In genomic region chr1:22576148-22576544, GRCh38 we compare ENCODE assay signal across 36 cellular contexts. TPM values are rescaled to one million over a fixed set of nuclear protein-coding genes. Genes with fewer than 3 reads are reported as not detected.
"Had no signal": no experiment of that assay in that cellular context is flagged by ENCODE, and none has a peak within 500 bp of the region (broad histone marks: within the 10 kb centered on the region; RNA-seq: fewer than 3 reads in every experiment).

No MANE protein-coding gene starts in this region.

- H3K27ac ChIP-seq: KMS-11 had no signal

- H3K4me3 ChIP-seq: MG63 had no signal

- H3K9me3 ChIP-seq: MG63 had no signal

- H3K36me3 ChIP-seq: MG63 had no signal

- H3K9ac ChIP-seq: KMS-11 had no signal

- DNase-seq: Karpas-422, Kasumi-1, MG63, MM.1S, NCI-H1048, NCI-H1092, NCI-H1092 treated with DMSO at 0.1 percent for 48 hours, NCI-H1105, NCI-H1105 treated with DMSO at 0.1 percent for 48 hours, NCI-H1417, NCI-H1417 treated with DMSO at 0.1 percent for 48 hours, NCI-H1436, NCI-H1436 treated with DMSO at 0.1 percent for 48 hours, NCI-H146, NCI-H1694, NCI-H1694 treated with DMSO at 0.1 percent for 48 hours, NCI-H187, NCI-H187 treated with DMSO at 0.1 percent for 48 hours, NCI-H1930, NCI-H2029, NCI-H2029 treated with DMSO at 0.1 percent for 48 hours, NCI-H2081, NCI-H2081 treated with DMSO at 0.1 percent for 48 hours, NCI-H2107, NCI-H2171, NCI-H2171 treated with DMSO at 0.1 percent for 48 hours, NCI-H2227 treated with DMSO at 0.1 percent for 48 hours, NCI-H226, NCI-H345, NCI-H446, NCI-H446 treated with DMSO at 0.1 percent for 48 hours, NCI-H510A had no signal

- H3K4me2 ChIP-seq: KMS-11 had no signal

RNA-seq across cellular contexts. Expression of gene EPHA8, which starts 12.9 kb away (rescaled TPM):
- total RNA-seq: LHCN-M2, M059J, MCF 10A had no signal
